ENCODE assay signal across 10 cellular contexts in the genomic region with DNA sequence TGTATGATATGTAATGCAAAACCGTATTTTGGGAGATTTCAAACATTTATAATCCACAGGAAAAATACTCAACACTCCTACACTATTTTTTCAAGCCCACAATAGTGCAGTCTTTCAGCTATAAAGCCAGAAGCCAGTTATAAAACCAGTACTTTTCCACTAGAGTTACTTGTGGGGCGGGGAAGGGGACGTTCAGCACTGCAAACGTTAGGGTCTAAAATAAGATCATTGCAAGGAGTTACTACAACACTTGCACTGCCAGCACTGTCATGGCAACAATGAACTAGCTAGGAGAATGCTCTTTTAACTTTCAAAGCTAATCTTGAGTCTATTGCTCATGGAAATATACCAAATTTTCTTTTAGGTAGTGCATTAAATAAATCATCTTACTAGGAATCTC. TPM values are rescaled to one million over a fixed set of nuclear protein-coding genes. Genes with fewer than 3 reads are reported as not detected.
DNase-seq lines count a peak whose midpoint lies in the region; ATAC-seq and TF ChIP-seq lines count a peak whose summit lies in the region.
"Had no signal": no experiment of that assay in that cellular context is flagged by ENCODE, and none has a peak within 500 bp of the region (broad histone marks: within the 10 kb centered on the region; RNA-seq: fewer than 3 reads in every experiment).

No MANE protein-coding gene starts in this region.

- intact Hi-C loops in transverse colon (cut with DNase I; ENCODE audit: low total_unique reads): loop anchor here (10.0 kb wide), 1 partner anchor 535 kb away; no protein-coding TSS in a partner anchor

- WGBS in transverse colon (ENCODE audit: low coverage in 1 of 2), 2 donors: 34 to 38% methylated on average over 4 of the region's 4 CpGs

- TF ChIP-seq EP300 in transverse colon (IDR thresholded peaks at IDR 0.05; ENCODE audit: low read depth): no peak

- H3K9me3 ChIP-seq in transverse colon: no peaks in the 10 kb centered on the region

- peaks cover 32% of the 10 kb centered on the region for H3K4me1 Mint-ChIP-seq in nephron

- H3K36me3 Mint-ChIP-seq in nephron (ENCODE audit: low read depth): no peaks in the 10 kb centered on the region
- H3K36me3 Mint-ChIP-seq: CD4-positive, CD25-positive, alpha-beta regulatory T cell had no signal

- no peak for ATAC-seq in HG03378 (IDR thresholded peaks at IDR 0.05; ENCODE audit: unreplicated experiment)

- in situ Hi-C loops in transverse colon (cut with MboI; ENCODE audit: low pct_ligation_motif_present in 1 of 4, low pct_unique_long_range_greater_than_20kb in 1 of 4, low sequenced_read_pairs in 3 of 4): loop anchor here in 3 of 4 donors (10.0 to 25.0 kb wide), 2 partner anchors 535 to 1118 kb away; a partner anchor contains a TSS

- H3K36me3 ChIP-seq in transverse colon: no peaks in the 10 kb centered on the region

- H3K4me3 ChIP-seq in fibroblast of pulmonary artery (replicated peaks; ENCODE audit: low read depth, low read length) (no peak overlapping the region), transverse colon (no peak overlapping the region)

- peak overlapping the region; percentile 54 to 81 (median 76) for H3K27ac Mint-ChIP-seq in nephron
- H3K27ac Mint-ChIP-seq: CD4-positive, CD25-positive, alpha-beta regulatory T cell had no signal

- TF ChIP-seq CTCF in fibroblast of pulmonary artery (IDR thresholded peaks at IDR 0.05; ENCODE audit: low read length, missing control alignments) (no peak), nephron (IDR thresholded peaks at IDR 0.05; ENCODE audit: unreplicated experiment in 3 of 3) (no peak), transverse colon (IDR thresholded peaks at IDR 0.05) (no peak)

- H3K27ac ChIP-seq in transverse colon: peak overlapping the region; percentile 26 to 65 (median 54)

- no peaks in the 10 kb centered on the region for H3K27me3 ChIP-seq in transverse colon

- peaks cover 0 to 47% (median 15%) of the 10 kb centered on the region in 4 donors for H3K4me1 ChIP-seq in transverse colon

- H3K27me3 Mint-ChIP-seq in nephron (ENCODE audit: low read depth): no peaks in the 10 kb centered on the region
- H3K27me3 Mint-ChIP-seq: CD4-positive, CD25-positive, alpha-beta regulatory T cell had no signal

- peak; percentile 19 for DNase-seq in SIG-M5 (lab: John Stamatoyannopoulos, UW)
- DNase-seq in fibroblast of pulmonary artery (ENCODE audit: low read depth): peak; percentile 32
- no peak for DNase-seq in transverse colon
- no peak for DNase-seq in NCI-H82 (lab: John Stamatoyannopoulos, UW)
- no peak for DNase-seq in KG1 (lab: John Stamatoyannopoulos, UW)
- DNase-seq: CD4-positive, CD25-positive, alpha-beta regulatory T cell; NCI-H2029 treated with DMSO at 0.1 percent for 48 hours; NK-92 treated with Interleukin-12 subunit alpha and Interleukin-12 subunit beta, amount 100 ng/mL, for 24 hours had no signal

- peak overlapping the region in 2 of 3 experiments; percentile 34 to 44 for H3K4me3 Mint-ChIP-seq in nephron
- H3K4me3 Mint-ChIP-seq: CD4-positive, CD25-positive, alpha-beta regulatory T cell had no signal

- H3K9me3 Mint-ChIP-seq in nephron: no peaks in the 10 kb centered on the region
- H3K9me3 Mint-ChIP-seq: CD4-positive, CD25-positive, alpha-beta regulatory T cell had no signal

- TF ChIP-seq POLR2A in transverse colon (IDR thresholded peaks at IDR 0.05): no peak

RNA-seq across cellular contexts. Expression of a gene that starts 14.7 kb away (rescaled TPM):
- 10 to 100 TPM; 43.1 to 73.4 (median 48.7) TPM for total RNA-seq in transverse colon

RNA-seq across cellular contexts. Expression of a gene that starts 15.3 kb away (rescaled TPM):
- 10 to 100 TPM in 2 of 4 donors, 1 to 10 TPM in 2; 1.9 to 29.5 (median 9.5) TPM for total RNA-seq in transverse colon

Comparison
In these comparisons a context has a peak if more than half of its experiments do, and no peak if none do; other contexts are left out.
1. DNase-seq: peak in SIG-M5 (single experiment) and fibroblast of pulmonary artery (single experiment); none in transverse colon (single experiment), NCI-H82 (single experiment) and KG1 (single experiment).